ENCODE assay signal across 26 cellular contexts in the genomic region with DNA sequence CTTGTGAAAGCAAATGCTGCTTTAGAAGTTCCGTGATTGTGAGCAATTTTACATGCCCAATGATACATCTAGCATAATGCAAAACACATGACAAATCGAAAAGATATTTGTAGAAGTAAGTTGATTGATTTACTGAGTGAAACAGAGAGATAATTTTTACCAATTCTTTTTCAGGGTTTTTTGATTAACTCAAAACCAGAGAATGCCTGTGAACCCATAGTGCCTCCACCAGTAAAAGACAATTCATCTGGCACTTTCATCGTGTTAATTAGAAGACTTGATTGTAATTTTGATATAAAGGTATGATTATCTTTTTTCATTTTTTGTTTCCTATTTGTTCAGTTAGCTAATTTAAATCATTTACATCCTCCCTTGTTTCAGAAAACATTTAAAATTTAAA.
"Had no signal": no experiment of that assay in that cellular context is flagged by ENCODE, and none has a peak within 500 bp of the region (broad histone marks: within the 10 kb centered on the region; RNA-seq: fewer than 3 reads in every experiment).

No MANE protein-coding gene starts in this region.

- H3K4me1 ChIP-seq: colonic mucosa, pancreas, right lobe of liver, transverse colon, upper lobe of right lung had no signal

- H3K9me3 ChIP-seq: colonic mucosa, gastrocnemius medialis, pancreas, right lobe of liver had no signal

- H3K27ac Mint-ChIP-seq: dendritic cell treated with granulocyte-macrophage colony-stimulating factor and Interleukin-4, amounts not matched to agents 40 ng/mL and 50 ng/mL, for 4 days; endodermal cell; memory B cell; natural killer cell had no signal

- H3K4me1 Mint-ChIP-seq: endodermal cell had no signal

- DNase-seq: colonic mucosa; effector CD8-positive, alpha-beta T cell; endodermal cell; gastrocnemius medialis; head of caudate nucleus; kidney; natural killer cell; occipital lobe; pancreas; right lobe of liver; small intestine; stimulated activated CD4-positive, alpha-beta T cell treated with anti-CD3 and anti-CD28 coated beads, Interleukin-1b, Interleukin-23, amount 100 ng/mL, for 48 hours; stimulated activated CD4-positive, alpha-beta T cell treated with anti-CD3 and anti-CD28 coated beads, Interleukin-4, amount 100 ng/mL, for 1 hour; stimulated activated CD8-positive, alpha-beta memory T cell treated with anti-CD3 and anti-CD28 coated beads, Interleukin-4, amount 100 ng/mL, for 48 hours; stimulated activated naive CD4-positive, alpha-beta T cell treated with Interleukin-2 at 50 U/mL for 16 hours; substantia nigra; transverse colon; upper lobe of right lung; uterus had no signal

- H3K27ac ChIP-seq: colonic mucosa, epithelial cell of prostate, pancreas, right lobe of liver, thoracic aorta, transverse colon, upper lobe of right lung, uterus had no signal

- FAIRE-seq: kidney, pancreas, small intestine had no signal

- ATAC-seq: esophagus mucosa, left lobe of liver, natural killer cell, pancreas, right lobe of liver, upper lobe of right lung had no signal

- H3K27me3 ChIP-seq: colonic mucosa, gastrocnemius medialis, pancreas, right lobe of liver, transverse colon, upper lobe of right lung, uterus had no signal

- H3K4me3 ChIP-seq: colonic mucosa, gastrocnemius medialis, lung, pancreas, right lobe of liver, thoracic aorta, transverse colon, upper lobe of right lung, uterus had no signal

- H3K27me3 Mint-ChIP-seq: dendritic cell treated with granulocyte-macrophage colony-stimulating factor and Interleukin-4, amounts not matched to agents 40 ng/mL and 50 ng/mL, for 4 days; memory B cell had no signal

- H3K36me3 ChIP-seq: colonic mucosa, gastrocnemius medialis, pancreas, right lobe of liver, thoracic aorta, uterus had no signal

- H3K4me3 Mint-ChIP-seq: dendritic cell treated with granulocyte-macrophage colony-stimulating factor and Interleukin-4, amounts not matched to agents 40 ng/mL and 50 ng/mL, for 4 days; endodermal cell; memory B cell; natural killer cell had no signal
